ENCODE assay signal across 1 cellular context in genomic region chr4:112511294-112512118, GRCh38.
A peak's percentile ranks its signal among the peaks of the same experiment; 100 is the strongest.
TF ChIP-seq lines count a peak whose summit lies in the region.

No MANE protein-coding gene starts in this region.

TF ChIP-seq in WTC11, 78 proteins besides CTCF, POLR2A, EP300 and RAD21 (continued from another document):
- TF ChIP-seq ZNF532 (CRISPR knock-in tag; IDR thresholded peaks at IDR 0.05; ENCODE audit: borderline replicate concordance) (no peak), ATF1 (CRISPR knock-in tag; IDR thresholded peaks at IDR 0.05) (no peak), ZBTB43 (CRISPR knock-in tag; IDR thresholded peaks at IDR 0.05) (0 out of 2 replicates have a peak, but pooled peaks have one; percentile 27), ZNF138 (CRISPR knock-in tag; conservative IDR thresholded peaks at IDR 0.05) (no peak), CREM (CRISPR knock-in tag; IDR thresholded peaks at IDR 0.05) (no peak), ATF6 (CRISPR knock-in tag; IDR thresholded peaks at IDR 0.05) (no peak), ZMAT4 (CRISPR knock-in tag; IDR thresholded peaks at IDR 0.05) (no peak), ATF3 (CRISPR knock-in tag; conservative IDR thresholded peaks at IDR 0.05) (no peak), SMAD3 (CRISPR knock-in tag; IDR thresholded peaks at IDR 0.05; ENCODE audit: borderline replicate concordance) (peak; percentile 60; the same call in 1 of the 2 replicates), MAX (CRISPR knock-in tag; IDR thresholded peaks at IDR 0.05) (peak; percentile 64; the same call in 1 of the 2 replicates)
